16 cellular contexts compared by ENCODE assay signal in genomic region chr7:108014747-108015682, GRCh38. TPM values are rescaled to one million over a fixed set of nuclear protein-coding genes. Genes with fewer than 3 reads are reported as not detected.
A peak's percentile ranks its signal among the peaks of the same experiment; 100 is the strongest.
DNase-seq lines count a peak whose midpoint lies in the region; ATAC-seq, FAIRE-seq and TF ChIP-seq lines count a peak whose summit lies in the region.
"Had no signal": no experiment of that assay in that cellular context is flagged by ENCODE, and none has a peak within 500 bp of the region (broad histone marks: within the 10 kb centered on the region; RNA-seq: fewer than 3 reads in every experiment).

No MANE protein-coding gene starts in this region.

- TF ChIP-seq CTCF in A549 (IDR thresholded peaks at IDR 0.05) (no peak), cardiac fibroblast (IDR thresholded peaks at IDR 0.05; ENCODE audit: low read depth, low read length) (no peak), testis (IDR thresholded peaks at IDR 0.05) (no peak)

- H3K9me3 ChIP-seq in A549 (no peaks in the 10 kb centered on the region), testis (no peaks in the 10 kb centered on the region)

- POLR2A ChIA-PET in A549 (lab: Yijun Ruan, JAX) = interaction anchor here (0.6 to 4.5 kb wide), 5 partner anchors 12 to 80 kb away, joined by 3 to 29 read pairs (median 6); partner anchors contain the start of gene LAMB1

- whole genome bisulfite sequencing in A549 (ENCODE audit: missing lambda C conversion rate) = 5% methylated on average over 6 of the region's 6 CpGs
- 89 to 90% methylated on average over 6 of the region's 6 CpGs for WGBS in testis, 2 donors

- TF ChIP-seq RAD21 in A549 (conservative IDR thresholded peaks at IDR 0.05 in 1 of 2, IDR thresholded peaks at IDR 0.05 in 1 of 2) = no peak; a peak in 1 of 5 replicates

- peak; percentile 85 to 91 for DNase-seq in A549 (ENCODE audit: low read depth in 1 of 2, low spot score in 1 of 2)
- peak; percentile 80 for DNase-seq in LHCN-M2 (ENCODE audit: low read depth)
- DNase-seq in cardiac fibroblast (ENCODE audit: low read depth in 2 of 2) = peak; percentile 54 to 69
- DNase-seq in kidney tubule cell (ENCODE audit: low spot score) = peak; percentile 59
- no peak for DNase-seq in testis
- DNase-seq in cerebellar nuclear complex (lab: John Stamatoyannopoulos, UW) = no peak
- DNase-seq: activated T-cell treated with anti-CD3 and anti-CD28 coated beads for 4 hours; NCI-H2171; RPMI8226; stimulated activated CD4-positive, alpha-beta T cell treated with anti-CD3 and anti-CD28 coated beads, Interleukin-4, amount 100 ng/mL, for 1 hour had no signal

- TF ChIP-seq EP300 in A549 (IDR thresholded peaks at IDR 0.05) = peak; percentile 70 to 77; a peak in 3 of 5 replicates

- CTCF ChIA-PET in A549 (lab: Yijun Ruan, JAX) = interaction anchor here (1.1 to 5.3 kb wide), 7 partner anchors 10 to 132 kb away, joined by 3 to 43 read pairs (median 7); partner anchors contain the start of gene LAMB1

- peak overlapping the region; percentile 74 for H3K4me2 ChIP-seq in A549

- peak overlapping the region; percentile 21; the same call in 2 of the 3 replicates for H3K4me3 ChIP-seq in A549
- H3K4me3 ChIP-seq in cardiac fibroblast (replicated peaks in 1 of 2; ENCODE audit: low read depth in 2 of 2, low read length in 2 of 2) = no peak overlapping the region
- H3K4me3 ChIP-seq in testis = no peak overlapping the region
- H3K4me3 ChIP-seq: cardiac muscle cell, K562 had no signal

- H3K36me3 ChIP-seq in testis (ENCODE audit: low read depth, missing control alignments) = no peaks in the 10 kb centered on the region
- H3K36me3 ChIP-seq: cardiac muscle cell had no signal

- TF ChIP-seq POLR2A in A549 (IDR thresholded peaks at IDR 0.05; ENCODE audit: low read length) = no peak
- TF ChIP-seq POLR2A in testis (IDR thresholded peaks at IDR 0.05) = no peak

- H3K27me3 ChIP-seq in testis = no peaks in the 10 kb centered on the region
- H3K27me3 ChIP-seq: cardiac muscle cell had no signal

- H3K4me1 ChIP-seq in A549 (peaks cover 78% of the 10 kb centered on the region), testis (no peaks in the 10 kb centered on the region)

- peak; percentile 56 for FAIRE-seq in A549 (lab: Jason Lieb, UNC)
- FAIRE-seq: G401.6, K562 had no signal

- ATAC-seq in A549 = peak; percentile 77 to 82
- ATAC-seq in GM18868 (IDR thresholded peaks at IDR 0.05; ENCODE audit: unreplicated experiment) = no peak
- ATAC-seq in HG02885 (IDR thresholded peaks at IDR 0.05; ENCODE audit: poor library complexity, unreplicated experiment) = no peak
- ATAC-seq: K562, left lobe of liver had no signal

- H3K27ac ChIP-seq in A549 = peak overlapping the region; percentile 90 to 92
- H3K27ac ChIP-seq in testis = no peak overlapping the region
- H3K27ac ChIP-seq: cardiac muscle cell had no signal

- intact Hi-C loops in testis (cut with DNase I; ENCODE audit: low total_unique reads) = no loop called here

TF ChIP-seq in A549, 52 proteins besides CTCF, POLR2A, EP300 and RAD21 (continues in another document):
- TF ChIP-seq HMGXB4 (CRISPR knock-in tag; IDR thresholded peaks at IDR 0.05; ENCODE audit: borderline replicate concordance) = no peak
- TF ChIP-seq FOSB (CRISPR knock-in tag; IDR thresholded peaks at IDR 0.05) = no peak
- TF ChIP-seq KDM1A (IDR thresholded peaks at IDR 0.05; ENCODE audit: low read depth) = no peak; the same call in 1 of the 2 replicates
- TF ChIP-seq CHD2 (IDR thresholded peaks at IDR 0.05; ENCODE audit: low read length, partially characterized antibody) = no peak
- TF ChIP-seq USF2 (IDR thresholded peaks at IDR 0.05) = no peak
- no peak for TF ChIP-seq MAFK (IDR thresholded peaks at IDR 0.05; ENCODE audit: partially characterized antibody)
- TF ChIP-seq TP53 (CRISPR knock-in tag; IDR thresholded peaks at IDR 0.05) = no peak
- TF ChIP-seq EHF (CRISPR knock-in tag; IDR thresholded peaks at IDR 0.05) = no peak
- TF ChIP-seq REST (IDR thresholded peaks at IDR 0.05) = no peak
- no peak for TF ChIP-seq NPAS2 (CRISPR knock-in tag; IDR thresholded peaks at IDR 0.05; ENCODE audit: borderline replicate concordance)
- TF ChIP-seq RCOR1 (IDR thresholded peaks at IDR 0.05; ENCODE audit: low read depth, low read length) = no peak
- TF ChIP-seq, protein P1, sequence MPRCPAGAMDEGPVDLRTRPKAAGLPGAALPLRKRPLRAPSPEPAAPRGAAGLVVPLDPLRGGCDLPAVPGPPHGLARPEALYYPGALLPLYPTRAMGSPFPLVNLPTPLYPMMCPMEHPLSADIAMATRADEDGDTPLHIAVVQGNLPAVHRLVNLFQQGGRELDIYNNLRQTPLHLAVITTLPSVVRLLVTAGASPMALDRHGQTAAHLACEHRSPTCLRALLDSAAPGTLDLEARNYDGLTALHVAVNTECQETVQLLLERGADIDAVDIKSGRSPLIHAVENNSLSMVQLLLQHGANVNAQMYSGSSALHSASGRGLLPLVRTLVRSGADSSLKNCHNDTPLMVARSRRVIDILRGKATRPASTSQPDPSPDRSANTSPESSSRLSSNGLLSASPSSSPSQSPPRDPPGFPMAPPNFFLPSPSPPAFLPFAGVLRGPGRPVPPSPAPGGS (IDR thresholded peaks at IDR 0.05) = peak; percentile 79; the same call in 2 of the 3 replicates
- TF ChIP-seq CBX8 (IDR thresholded peaks at IDR 0.05) = no peak
- peak; percentile 90 for TF ChIP-seq JUNB (IDR thresholded peaks at IDR 0.05)
- 0 out of 2 replicates have a peak, but pooled peaks have one; percentile 89 for TF ChIP-seq CHD4 (IDR thresholded peaks at IDR 0.05; ENCODE audit: borderline replicate concordance)
- TF ChIP-seq ZFP36 (IDR thresholded peaks at IDR 0.05; ENCODE audit: borderline replicate concordance, partially characterized antibody) = no peak
- no peak for TF ChIP-seq NFE2L2 (conservative IDR thresholded peaks at IDR 0.05; ENCODE audit: low read length)
- TF ChIP-seq JUN (IDR thresholded peaks at IDR 0.05) = peak; percentile 70 to 81; a peak in 2 of 5 replicates
- TF ChIP-seq ZNF302 (CRISPR knock-in tag; IDR thresholded peaks at IDR 0.05) = no peak
- no peak for TF ChIP-seq KDM5A (IDR thresholded peaks at IDR 0.05)
- TF ChIP-seq HOXB5 (CRISPR knock-in tag; IDR thresholded peaks at IDR 0.05) = no peak
- TF ChIP-seq GATA3 (IDR thresholded peaks at IDR 0.05; ENCODE audit: borderline replicate concordance) = peak; percentile 96
- no peak for TF ChIP-seq CBX2 (IDR thresholded peaks at IDR 0.05; ENCODE audit: borderline replicate concordance, low read depth)

RNA-seq across cellular contexts. Expression of gene LAMB1, which starts 12.1 kb away (rescaled TPM):
- polyA plus RNA-seq in A549 (2011; rRNA removed) (162 and 208 TPM in 2 replicates), A549 (2017; fragmentation: RNase III; extraction: RNeasy Plus Mini Kit Qiagen cat#74134 plus additional on column Dnase treatment) (142 to 159 TPM (median 143 TPM) in 3 replicates), testis (ENCODE audit: insufficient read depth, low read depth, low replicate concordance) (43.1 TPM)
- polyA plus RNA-seq in A549 (2012; cell fraction: cytosol; rRNA removed) = 66.5 and 67.3 TPM in 2 replicates
- polyA plus RNA-seq in A549 (2012; cell fraction: nucleus; rRNA removed) = 349 and 365 TPM in 2 replicates
- 395 and 408 TPM in 2 replicates for polyA minus RNA-seq in A549 (2011; rRNA and poly(A)+ RNA removed)
- total RNA-seq in LHCN-M2 (2014; rRNA removed) (140 and 161 TPM in 2 replicates), testis (10 to 100 TPM; 42.0 to 65.2 TPM)
- 101 TPM for polyA plus RNA-seq in LHCN-M2 (2012)

Comparison
In these comparisons a context has a peak if more than half of its experiments do, and no peak if none do; other contexts are left out.
1. ATAC-seq: peak in A549 (2 of 2); none in GM18868 (single experiment) and HG02885 (single experiment).
2. DNase-seq: peak in A549 (2 of 2), LHCN-M2 (single experiment), cardiac fibroblast (2 of 2) and kidney tubule cell (single experiment); none in testis (single experiment) and cerebellar nuclear complex (0 of 2).
3. H3K27ac ChIP-seq: peak in A549 (2 of 2); none in testis (0 of 2).